In the genomic region with DNA sequence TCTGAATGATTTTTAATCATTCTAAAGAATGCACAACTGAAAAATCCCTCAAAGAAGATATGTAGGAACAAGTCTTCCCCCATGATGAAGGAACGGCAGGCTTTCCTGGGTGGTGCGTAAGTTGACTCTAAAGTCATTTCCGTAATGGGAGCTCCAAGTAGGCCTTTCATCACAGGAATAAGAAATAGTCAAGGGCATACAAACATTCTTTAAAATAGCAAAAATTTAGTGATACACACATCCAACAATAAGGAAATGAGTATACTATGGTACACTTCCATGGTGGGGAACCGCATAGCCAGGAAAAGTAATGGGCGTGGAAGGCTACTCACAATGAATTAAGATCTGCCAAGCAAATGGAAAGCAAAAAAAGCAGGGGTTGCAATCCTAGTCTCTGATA, we compare ENCODE assay signal across 1 cellular context.
TF ChIP-seq lines count a peak whose summit lies in the region.

No MANE protein-coding gene starts in this region.

TF ChIP-seq in A549, 52 proteins besides CTCF, POLR2A, EP300 and RAD21 (continued from another document):
- no peak for TF ChIP-seq CBX2 (IDR thresholded peaks at IDR 0.05; ENCODE audit: borderline replicate concordance, low read depth)
- no peak for TF ChIP-seq SREBF2 (IDR thresholded peaks at IDR 0.05)
